ENCODE assay signal across 8 cellular contexts in genomic region chr19:14080887-14081796, GRCh38. TPM values are rescaled to one million over a fixed set of nuclear protein-coding genes. Genes with fewer than 3 reads are reported as not detected.
DNase-seq lines count a peak whose midpoint lies in the region; TF ChIP-seq lines count a peak whose summit lies in the region.

No MANE protein-coding gene starts in this region.

- H3K9me3 Mint-ChIP-seq in HFFc6 = no peaks in the 10 kb centered on the region
- no peaks in the 10 kb centered on the region for H3K9me3 Mint-ChIP-seq in activated naive CD4-positive, alpha-beta T cell treated with anti-CD3 and anti-CD28 coated beads, Interleukin-2, amount 10 ng/mL, durations not matched to agents 7 days and 5 days

- H3K4me1 ChIP-seq in neutrophil (ENCODE audit: control insufficient read depth in 1 of 2, insufficient read depth in 1 of 2, low read depth in 1 of 2, low read length in 1 of 2) = peaks cover 59 to 63% of the 10 kb centered on the region in 2 experiments

- peak overlapping the region; percentile 86 for H3K27ac ChIP-seq in neutrophil
- peak overlapping the region; percentile 90 for H3K27ac ChIP-seq in substantia nigra (ENCODE audit: low read depth, low read length, poor library complexity, severe bottlenecking)

- peaks cover 16% of the 10 kb centered on the region for H3K4me1 Mint-ChIP-seq in HFFc6 (ENCODE audit: low read depth)
- H3K4me1 Mint-ChIP-seq in activated naive CD4-positive, alpha-beta T cell treated with anti-CD3 and anti-CD28 coated beads, Interleukin-2, amount 10 ng/mL, durations not matched to agents 7 days and 5 days = peaks cover 30% of the 10 kb centered on the region

- CTCF ChIA-PET in activated naive CD4-positive, alpha-beta T cell treated with anti-CD3 and anti-CD28 coated beads, Interleukin-2, amount 10 ng/mL, durations not matched to agents 7 days and 5 days (lab: Charles Lee) = interaction anchor here (0.6 to 2.6 kb wide), 8 partner anchors 8 to 202 kb away, joined by 3 to 10 read pairs (median 4); partner anchors contain the start of genes ASF1B and MISP3

- in situ Hi-C loops in SK-MEL-5 (cut with HindIII; ENCODE audit: low pct_unique_long_range_greater_than_20kb, low sequenced_read_pairs) = no loop called here

- TF ChIP-seq CTCF in HFFc6 (IDR thresholded peaks at IDR 0.05) = no peak
- peak; percentile 21 for TF ChIP-seq CTCF in neutrophil (IDR thresholded peaks at IDR 0.05)

- H3K27ac Mint-ChIP-seq in HFFc6 = peak overlapping the region; percentile 91
- H3K27ac Mint-ChIP-seq in activated naive CD4-positive, alpha-beta T cell treated with anti-CD3 and anti-CD28 coated beads, Interleukin-2, amount 10 ng/mL, durations not matched to agents 7 days and 5 days = peak overlapping the region; percentile 86

- no peaks in the 10 kb centered on the region for H3K36me3 Mint-ChIP-seq in HFFc6 (ENCODE audit: low read depth)
- no peaks in the 10 kb centered on the region for H3K36me3 Mint-ChIP-seq in activated naive CD4-positive, alpha-beta T cell treated with anti-CD3 and anti-CD28 coated beads, Interleukin-2, amount 10 ng/mL, durations not matched to agents 7 days and 5 days

- no peaks in the 10 kb centered on the region for H3K36me3 ChIP-seq in neutrophil

- H3K4me3 ChIP-seq in neutrophil (ENCODE audit: low read depth in 1 of 2, low read length in 1 of 2) = peak overlapping the region; percentile 85 to 93

- DNase-seq in GM04504 (ENCODE audit: low read depth) = peak; percentile 99
- DNase-seq in HFFc6 = peak; percentile 100
- peak; percentile 100 for DNase-seq in NAMALWA (ENCODE audit: low spot score)
- DNase-seq in SK-MEL-5 (ENCODE audit: low read depth, low spot score) = peak; percentile 98
- DNase-seq in activated naive CD4-positive, alpha-beta T cell treated with anti-CD3 and anti-CD28 coated beads, Interleukin-2, amount 10 ng/mL, durations not matched to agents 7 days and 5 days = peak; percentile 99
- DNase-seq in germinal center (ENCODE audit: low spot score) = peak; percentile 98
- DNase-seq in substantia nigra (lab: John Stamatoyannopoulos, UW) = peak; percentile 74 to 99 (median 97)

- H3K9me3 ChIP-seq in neutrophil = no peaks in the 10 kb centered on the region

- H3K27me3 Mint-ChIP-seq in HFFc6 (ENCODE audit: insufficient read depth) = no peaks in the 10 kb centered on the region; the same call in 1 of the 2 replicates
- H3K27me3 Mint-ChIP-seq in activated naive CD4-positive, alpha-beta T cell treated with anti-CD3 and anti-CD28 coated beads, Interleukin-2, amount 10 ng/mL, durations not matched to agents 7 days and 5 days = no peaks in the 10 kb centered on the region

- H3K4me3 Mint-ChIP-seq in HFFc6 = peak overlapping the region; percentile 96
- H3K4me3 Mint-ChIP-seq in activated naive CD4-positive, alpha-beta T cell treated with anti-CD3 and anti-CD28 coated beads, Interleukin-2, amount 10 ng/mL, durations not matched to agents 7 days and 5 days = peak overlapping the region; percentile 81

- no peaks in the 10 kb centered on the region for H3K27me3 ChIP-seq in neutrophil

RNA-seq across cellular contexts. Expression of gene C19orf67, which starts 4.4 kb away (rescaled TPM):
- total RNA-seq in HFFc6 (2021; fragmentation: NEBNext Ultra II Directional; extraction: Animal tissue kit (Norgen Biotek cat#: 25700)) = not detected
- not detected in 2 replicates for total RNA-seq in SK-MEL-5 (2014; rRNA removed; shearing (Covaris generic))
- polyA plus RNA-seq in SK-MEL-5 (2015; cell fraction: cytosol; rRNA removed) = not detected in 2 replicates
- not detected in 2 replicates for polyA plus RNA-seq in SK-MEL-5 (2015; cell fraction: nucleus; rRNA removed)

RNA-seq across cellular contexts. Expression of gene MISP3, which starts 8.6 kb away (rescaled TPM):
- total RNA-seq in HFFc6 (2021; fragmentation: NEBNext Ultra II Directional; extraction: Animal tissue kit (Norgen Biotek cat#: 25700)) = 1 to 10 TPM in 2 of 6 experiments, under 1 TPM in 4; 0.62 to 1.2 (median 0.88) TPM
- total RNA-seq in SK-MEL-5 (2014; rRNA removed; shearing (Covaris generic)) = 0.53 and 0.77 TPM in 2 replicates
- polyA plus RNA-seq in SK-MEL-5 (2015; cell fraction: cytosol; rRNA removed) = 0.79 and 1.3 TPM in 2 replicates
- polyA plus RNA-seq in SK-MEL-5 (2015; cell fraction: nucleus; rRNA removed) = 3.6 and 4.6 TPM in 2 replicates

RNA-seq across cellular contexts. Expression of gene SAMD1, which starts 9.4 kb away (rescaled TPM):
- total RNA-seq in HFFc6 (2021; fragmentation: NEBNext Ultra II Directional; extraction: Animal tissue kit (Norgen Biotek cat#: 25700)) = 10 to 100 TPM; 33.0 to 48.6 (median 35.9) TPM
- 17.2 and 25.9 TPM in 2 replicates for total RNA-seq in SK-MEL-5 (2014; rRNA removed; shearing (Covaris generic))
- 36.2 and 38.0 TPM in 2 replicates for polyA plus RNA-seq in SK-MEL-5 (2015; cell fraction: cytosol; rRNA removed)
- 7.6 and 25.9 TPM in 2 replicates for polyA plus RNA-seq in SK-MEL-5 (2015; cell fraction: nucleus; rRNA removed)

RNA-seq across cellular contexts. Expression of gene PALM3, which starts 19.3 kb away (rescaled TPM):
- 1 to 10 TPM; 1.2 to 4.0 (median 2.8) TPM for total RNA-seq in HFFc6 (2021; fragmentation: NEBNext Ultra II Directional; extraction: Animal tissue kit (Norgen Biotek cat#: 25700))
- total RNA-seq in SK-MEL-5 (2014; rRNA removed; shearing (Covaris generic)) = not detected in 2 replicates
- 0.29 TPM in 1 of 2 replicates, not detected in the other for polyA plus RNA-seq in SK-MEL-5 (2015; cell fraction: cytosol; rRNA removed)
- polyA plus RNA-seq in SK-MEL-5 (2015; cell fraction: nucleus; rRNA removed) = not detected in 2 replicates

RNA-seq across cellular contexts. Expression of gene PRKACA, which starts 36.4 kb away (rescaled TPM):
- total RNA-seq in HFFc6 (2021; fragmentation: NEBNext Ultra II Directional; extraction: Animal tissue kit (Norgen Biotek cat#: 25700)) = 100 to 1,000 TPM; 137 to 170 (median 149) TPM
- total RNA-seq in SK-MEL-5 (2014; rRNA removed; shearing (Covaris generic)) = 15.3 and 19.7 TPM in 2 replicates
- polyA plus RNA-seq in SK-MEL-5 (2015; cell fraction: cytosol; rRNA removed) = 74.2 and 76.6 TPM in 2 replicates
- polyA plus RNA-seq in SK-MEL-5 (2015; cell fraction: nucleus; rRNA removed) = 12.4 and 21.6 TPM in 2 replicates

Comparison
In these comparisons a context has a peak if more than half of its experiments do, and no peak if none do; other contexts are left out.
1. Peak in every context shown above with its lines: DNase-seq, H3K4me3 ChIP-seq and H3K27ac ChIP-seq.